ENCODE assay signal across 1 cellular context in genomic region chr4:8525383-8526120, GRCh38.
TF ChIP-seq lines count a peak whose summit lies in the region.

No MANE protein-coding gene starts in this region.

TF ChIP-seq in WTC11, 78 proteins besides CTCF, POLR2A, EP300 and RAD21 (continued from another document):
- TF ChIP-seq ARID4B (CRISPR knock-in tag; IDR thresholded peaks at IDR 0.05; ENCODE audit: borderline replicate concordance) = no peak
- TF ChIP-seq ERG (CRISPR knock-in tag; IDR thresholded peaks at IDR 0.05) = no peak
- TF ChIP-seq HMGXB4 (CRISPR knock-in tag; IDR thresholded peaks at IDR 0.05) = no peak
- TF ChIP-seq NFATC4 (CRISPR knock-in tag; IDR thresholded peaks at IDR 0.05) = no peak
- TF ChIP-seq ATF3 (CRISPR knock-in tag; conservative IDR thresholded peaks at IDR 0.05) = no peak
- TF ChIP-seq FOXJ3 (CRISPR knock-in tag; IDR thresholded peaks at IDR 0.05; ENCODE audit: borderline replicate concordance) = no peak
- no peak for TF ChIP-seq E2F4 (CRISPR knock-in tag; IDR thresholded peaks at IDR 0.05; ENCODE audit: borderline replicate concordance, low read depth)
- no peak for TF ChIP-seq PRRX2 (CRISPR knock-in tag; IDR thresholded peaks at IDR 0.05)
- TF ChIP-seq AR (CRISPR knock-in tag; IDR thresholded peaks at IDR 0.05) = no peak
- peak; percentile 62; the same call in 1 of the 2 replicates for TF ChIP-seq GABPB1 (CRISPR knock-in tag; IDR thresholded peaks at IDR 0.05)
- TF ChIP-seq HMGA2 (CRISPR knock-in tag; IDR thresholded peaks at IDR 0.05) = no peak
- TF ChIP-seq EMX1 (CRISPR knock-in tag; IDR thresholded peaks at IDR 0.05) = no peak
- TF ChIP-seq ZMAT4 (CRISPR knock-in tag; IDR thresholded peaks at IDR 0.05) = no peak
- TF ChIP-seq ELF4 (CRISPR knock-in tag; IDR thresholded peaks at IDR 0.05; ENCODE audit: low read depth) = no peak
- TF ChIP-seq CREB1 (CRISPR knock-in tag; IDR thresholded peaks at IDR 0.05) = no peak
- TF ChIP-seq ZNF423 (CRISPR knock-in tag; IDR thresholded peaks at IDR 0.05) = 0 out of 2 replicates have a peak, but pooled peaks have one; percentile 12
- TF ChIP-seq ATF1 (CRISPR knock-in tag; IDR thresholded peaks at IDR 0.05) = no peak
- TF ChIP-seq FOXP1 (CRISPR knock-in tag; IDR thresholded peaks at IDR 0.05; ENCODE audit: borderline replicate concordance) = no peak
- no peak for TF ChIP-seq USF1 (CRISPR knock-in tag; IDR thresholded peaks at IDR 0.05)
- TF ChIP-seq ETV6 (CRISPR knock-in tag; IDR thresholded peaks at IDR 0.05) = no peak
- no peak for TF ChIP-seq JAZF1 (CRISPR knock-in tag; IDR thresholded peaks at IDR 0.05)
